Comparison of ENCODE assay signal across 16 cellular contexts in the genomic region with DNA sequence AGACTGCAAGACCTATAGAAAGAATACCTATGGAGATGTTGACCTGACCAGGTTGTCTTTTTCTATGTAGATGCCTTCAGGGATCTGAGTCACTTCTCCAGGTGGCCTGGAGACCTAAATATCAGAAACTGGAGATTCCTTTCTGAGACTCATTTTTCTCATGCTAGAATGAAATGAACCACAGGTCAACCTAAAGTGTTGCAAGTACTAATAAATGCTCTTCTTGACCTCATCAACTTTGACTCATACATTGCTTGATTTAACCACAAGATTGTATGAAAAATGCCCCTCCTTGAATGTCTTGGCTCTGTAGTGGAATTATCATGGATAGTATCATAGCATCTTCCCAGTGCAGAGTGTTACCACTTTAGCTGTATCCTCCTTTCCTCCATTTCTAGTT.
DNase-seq lines count a peak whose midpoint lies in the region; ATAC-seq and TF ChIP-seq lines count a peak whose summit lies in the region.
"Had no signal": no experiment of that assay in that cellular context is flagged by ENCODE, and none has a peak within 500 bp of the region (broad histone marks: within the 10 kb centered on the region; RNA-seq: fewer than 3 reads in every experiment).

No MANE protein-coding gene starts in this region.

- no peak for ATAC-seq in activated T-cell treated with anti-CD3 and anti-CD28 coated beads, Interleukin-2, amount 50 U/mL, for 72 hours (replicated peaks in 1 of 2)
- ATAC-seq in GM18870 (IDR thresholded peaks at IDR 0.05; ENCODE audit: unreplicated experiment) (no peak), HG02970 (IDR thresholded peaks at IDR 0.05; ENCODE audit: low FRiP score, unreplicated experiment) (no peak), GM18907 (IDR thresholded peaks at IDR 0.05; ENCODE audit: unreplicated experiment) (no peak)

- no peak overlapping the region for H3K27ac ChIP-seq in mammary epithelial cell (ENCODE audit: insufficient read depth, low read depth, low read length)
- H3K27ac ChIP-seq: C4-2B had no signal

- H3K79me2 ChIP-seq in mammary epithelial cell (ENCODE audit: insufficient read depth, low read length), result no peaks in the 10 kb centered on the region

- in situ Hi-C loops in mammary epithelial cell (cut with MboI; ENCODE audit: low sequenced_read_pairs in 2 of 2), result no loop called here

- no peaks in the 10 kb centered on the region for H3K4me1 ChIP-seq in mammary epithelial cell (ENCODE audit: insufficient read depth, low read length)

- H2AFZ ChIP-seq in mammary epithelial cell (ENCODE audit: low read depth, low read length), result no peak overlapping the region

- no peaks in the 10 kb centered on the region for H4K20me1 ChIP-seq in mammary epithelial cell (ENCODE audit: insufficient read depth, low read length)

- no peak overlapping the region for H3K4me3 Mint-ChIP-seq in activated T-cell treated with anti-CD3 and anti-CD28 coated beads, Interleukin-2, amount 50 U/mL, for 72 hours
- H3K4me3 Mint-ChIP-seq: B cell; CD4-positive, alpha-beta memory T cell; HFFc6 had no signal

- dilution Hi-C loops in mammary epithelial cell (cut with HindIII; ENCODE audit: low sequenced_read_pairs), result no loop called here

- H3K36me3 Mint-ChIP-seq in activated T-cell treated with anti-CD3 and anti-CD28 coated beads, Interleukin-2, amount 50 U/mL, for 72 hours (ENCODE audit: insufficient read depth in 2 of 2), result no peaks in the 10 kb centered on the region
- H3K36me3 Mint-ChIP-seq: CD4-positive, alpha-beta memory T cell had no signal

- BruUV-seq in mammary epithelial cell (replicated peaks; lab: Mats Ljungman, UMichigan), result no TSS peak

- H3K27me3 Mint-ChIP-seq in activated T-cell treated with anti-CD3 and anti-CD28 coated beads, Interleukin-2, amount 50 U/mL, for 72 hours (ENCODE audit: low read depth), result no peaks in the 10 kb centered on the region
- H3K27me3 Mint-ChIP-seq: B cell; CD4-positive, alpha-beta memory T cell had no signal

- CTCF ChIA-PET in mammary epithelial cell (lab: Charles Lee; ENCODE audit: low non-redundant PET), result no interaction called here

- DNase-seq in EL (peak; percentile 1), M059J (ENCODE audit: low read depth) (peak; percentile 36), mammary epithelial cell (peak; percentile 0)
- no peak for DNase-seq in activated T-cell treated with anti-CD3 and anti-CD28 coated beads, Interleukin-2, amount 50 U/mL, for 72 hours
- DNase-seq: CD4-positive, alpha-beta memory T cell; DMS153; DMS79 treated with DMSO at 0.1 percent for 48 hours; GF-D8; HCEC 1CT; HFFc6; IMR-90 had no signal

- no peaks in the 10 kb centered on the region for H3K4me1 Mint-ChIP-seq in activated T-cell treated with anti-CD3 and anti-CD28 coated beads, Interleukin-2, amount 50 U/mL, for 72 hours (ENCODE audit: low read depth)
- H3K4me1 Mint-ChIP-seq: B cell; CD4-positive, alpha-beta memory T cell had no signal

- H3K9ac ChIP-seq in mammary epithelial cell (ENCODE audit: insufficient read depth, low read length), result no peak overlapping the region

- intact Hi-C loops in mammary epithelial cell (cut with micrococcal nuclease), result no loop called here

- no peaks in the 10 kb centered on the region for H3K36me3 ChIP-seq in mammary epithelial cell (ENCODE audit: insufficient read depth, low read length)

- H3K4me3 ChIP-seq in mammary epithelial cell (replicated peaks in 1 of 3; ENCODE audit: insufficient read depth in 1 of 3, low read depth in 2 of 3, low read length in 3 of 3), result no peak overlapping the region

- H3K27me3 ChIP-seq in mammary epithelial cell (ENCODE audit: insufficient read depth, low read length), result no peaks in the 10 kb centered on the region

- no peak overlapping the region for H3K27ac Mint-ChIP-seq in activated T-cell treated with anti-CD3 and anti-CD28 coated beads, Interleukin-2, amount 50 U/mL, for 72 hours
- H3K27ac Mint-ChIP-seq: B cell; CD4-positive, alpha-beta memory T cell; HFFc6 had no signal

- peaks cover 2% of the 10 kb centered on the region for H3K9me3 ChIP-seq in mammary epithelial cell (replicated peaks; ENCODE audit: insufficient read depth, low read length)

- no peak overlapping the region for H3K4me2 ChIP-seq in mammary epithelial cell (ENCODE audit: insufficient read depth, low read depth, low read length)

- H3K9me3 Mint-ChIP-seq in activated T-cell treated with anti-CD3 and anti-CD28 coated beads, Interleukin-2, amount 50 U/mL, for 72 hours, result peaks cover 0 to 4% of the 10 kb centered on the region in 2 donors

- no peak for TF ChIP-seq CTCF in mammary epithelial cell (conservative IDR thresholded peaks at IDR 0.05 in 1 of 2, IDR thresholded peaks at IDR 0.05 in 1 of 2; ENCODE audit: extremely low read depth in 1 of 2, insufficient read depth in 1 of 2, low read depth in 1 of 2, low read length in 2 of 2)

Comparison
In these comparisons a context has a peak if more than half of its experiments do, and no peak if none do; other contexts are left out.
1. DNase-seq: peak in EL (single experiment), M059J (single experiment) and mammary epithelial cell (single experiment); none in activated T-cell treated with anti-CD3 and anti-CD28 coated beads, Interleukin-2, amount 50 U/mL, for 72 hours (0 of 2).